In genomic region chr10:133259603-133259992, GRCh38 we compare ENCODE assay signal across 10 cellular contexts. TPM values are rescaled to one million over a fixed set of nuclear protein-coding genes. Genes with fewer than 3 reads are reported as not detected.
A peak's percentile ranks its signal among the peaks of the same experiment; 100 is the strongest.
DNase-seq lines count a peak whose midpoint lies in the region; ATAC-seq, FAIRE-seq and TF ChIP-seq lines count a peak whose summit lies in the region.
"Had no signal": no experiment of that assay in that cellular context is flagged by ENCODE, and none has a peak within 500 bp of the region (broad histone marks: within the 10 kb centered on the region; RNA-seq: fewer than 3 reads in every experiment).

No MANE protein-coding gene starts in this region.

- H4K20me1 ChIP-seq in DND-41 (ENCODE audit: insufficient read depth, low read length) (peaks cover 38% of the 10 kb centered on the region), PC-9 (ENCODE audit: insufficient read depth) (no peaks in the 10 kb centered on the region), hepatocyte (ENCODE audit: insufficient read depth, poor library complexity, severe bottlenecking) (no peaks in the 10 kb centered on the region)

- H3K27ac ChIP-seq in DND-41 (ENCODE audit: low read length) (peak overlapping the region; percentile 41), PC-9 (0 out of 2 replicates have a peak overlapping the region, but pooled peaks have one; percentile 32), hepatocyte (no peak overlapping the region)
- peak overlapping the region; percentile 81 for H3K27ac ChIP-seq in effector memory CD4-positive, alpha-beta T cell (ENCODE audit: insufficient read depth, low read length, poor library complexity, severe bottlenecking)

- H3F3A ChIP-seq in PC-9 (ENCODE audit: insufficient read depth, low read depth) = peaks cover 9% of the 10 kb centered on the region; the same call in 1 of the 2 replicates

- peak; percentile 3; the same call in 2 of the 3 replicates for ATAC-seq in DND-41 (ENCODE audit: insufficient read depth, low read depth)

- 81% methylated on average over 12 of the region's 12 CpGs for WGBS in hepatocyte (ENCODE audit: low lambda C conversion rate, missing lambda C conversion rate)

- no peak for DNase-seq in DND-41
- DNase-seq in PC-9 = no peak
- DNase-seq in effector memory CD4-positive, alpha-beta T cell = no peak
- DNase-seq in NCI-H1930 (lab: John Stamatoyannopoulos, UW) = no peak
- no peak for DNase-seq in NCI-H510A treated with DMSO at 0.1 percent for 48 hours (lab: John Stamatoyannopoulos, UW)
- no peak for DNase-seq in hepatocyte (ENCODE audit: low spot score)
- DNase-seq in RCC 7860 (ENCODE audit: low spot score) = no peak

- FAIRE-seq in RCC 7860 (lab: Jason Lieb, UNC) = no peak

- no peaks in the 10 kb centered on the region for H3K36me3 ChIP-seq in DND-41 (ENCODE audit: insufficient read depth, low read length)
- H3K36me3 ChIP-seq in PC-9 (ENCODE audit: low read depth) = no peaks in the 10 kb centered on the region
- peaks cover 10% of the 10 kb centered on the region for H3K36me3 ChIP-seq in effector memory CD4-positive, alpha-beta T cell (ENCODE audit: control insufficient read depth, insufficient read depth, low read length)
- H3K36me3 ChIP-seq in skeletal muscle satellite cell (ENCODE audit: insufficient read depth, low read length) = no peaks in the 10 kb centered on the region
- no peaks in the 10 kb centered on the region for H3K36me3 ChIP-seq in hepatocyte (replicated peaks; ENCODE audit: insufficient read depth, low read depth)

- peaks cover 34% of the 10 kb centered on the region for H3K4me1 ChIP-seq in DND-41 (ENCODE audit: insufficient read depth, low read length)
- peaks cover 32% of the 10 kb centered on the region for H3K4me1 ChIP-seq in PC-9 (replicated peaks; ENCODE audit: insufficient read depth)
- H3K4me1 ChIP-seq in effector memory CD4-positive, alpha-beta T cell (ENCODE audit: control insufficient read depth, insufficient read depth, low read length, poor library complexity, severe bottlenecking) = peaks cover 66% of the 10 kb centered on the region
- peaks cover 44% of the 10 kb centered on the region for H3K4me1 ChIP-seq in skeletal muscle satellite cell (ENCODE audit: control insufficient read depth, insufficient read depth, low read length)
- H3K4me1 ChIP-seq in hepatocyte (ENCODE audit: insufficient read depth) = peaks cover 17% of the 10 kb centered on the region

- intact Hi-C loops in PC-9 (cut with micrococcal nuclease; ENCODE audit: unreplicated experiment) = loop anchor here (1.0 kb wide), 1 partner anchor 19 kb away; no protein-coding TSS in a partner anchor

- H3K79me2 ChIP-seq in DND-41 (ENCODE audit: insufficient read depth, low read length) = no peaks in the 10 kb centered on the region
- no peaks in the 10 kb centered on the region for H3K79me2 ChIP-seq in PC-9 (ENCODE audit: low read depth)
- no peaks in the 10 kb centered on the region for H3K79me2 ChIP-seq in hepatocyte

- H3K9me2 ChIP-seq in PC-9 (ENCODE audit: insufficient read depth) (no peaks in the 10 kb centered on the region), hepatocyte (replicated peaks; ENCODE audit: insufficient read depth) (no peaks in the 10 kb centered on the region)

- no TSS peak for BruUV-seq in PC-9 (replicated peaks; lab: Mats Ljungman, UMichigan)

- H3K27me3 ChIP-seq in DND-41 (ENCODE audit: insufficient read depth, low read length, poor library complexity) (no peaks in the 10 kb centered on the region), PC-9 (ENCODE audit: insufficient read depth, low read depth) (no peaks in the 10 kb centered on the region), skeletal muscle satellite cell (ENCODE audit: control insufficient read depth, insufficient read depth, low read length) (no peaks in the 10 kb centered on the region), hepatocyte (no peaks in the 10 kb centered on the region)
- no peaks in the 10 kb centered on the region for H3K27me3 ChIP-seq in effector memory CD4-positive, alpha-beta T cell (replicated peaks; ENCODE audit: control insufficient read depth, insufficient read depth, low read length, poor library complexity, severe bottlenecking)

- H3K9ac ChIP-seq in DND-41 (ENCODE audit: low read depth, low read length) (peak overlapping the region; percentile 3; the same call in 1 of the 2 replicates), skeletal muscle satellite cell (ENCODE audit: low read depth, low read length) (peak overlapping the region; percentile 11)

- no peak overlapping the region for H3K4me3 ChIP-seq in DND-41 (ENCODE audit: low read depth in 1 of 2, low read length in 2 of 2)
- H3K4me3 ChIP-seq in PC-9 = no peak overlapping the region
- no peak overlapping the region for H3K4me3 ChIP-seq in effector memory CD4-positive, alpha-beta T cell (ENCODE audit: insufficient read depth, low read depth, low read length, poor library complexity, severe bottlenecking)
- H3K4me3 ChIP-seq in skeletal muscle satellite cell (ENCODE audit: low read length) = no peak overlapping the region
- no peak overlapping the region for H3K4me3 ChIP-seq in hepatocyte

- TF ChIP-seq CTCF in DND-41 (IDR thresholded peaks at IDR 0.05; ENCODE audit: borderline replicate concordance, extremely low read depth, low read length, poor library complexity, severe bottlenecking) (no peak), PC-9 (conservative IDR thresholded peaks at IDR 0.05) (no peak), hepatocyte (IDR thresholded peaks at IDR 0.05; ENCODE audit: poor library complexity) (no peak)

- no peak overlapping the region for H2AFZ ChIP-seq in DND-41 (ENCODE audit: low read depth, low read length)
- no peak overlapping the region for H2AFZ ChIP-seq in PC-9
- H2AFZ ChIP-seq in hepatocyte = no peak overlapping the region

- POLR2A ChIA-PET in PC-9 (lab: Charles Lee; ENCODE audit: unreplicated experiment) = interaction anchor here (0.6 to 1.0 kb wide), 3 partner anchors 8 to 19 kb away, joined by 3 to 10 read pairs (median 3); no protein-coding TSS in a partner anchor

- H3K4me2 ChIP-seq in DND-41 (ENCODE audit: insufficient read depth, low read length) (peak overlapping the region; percentile 31), PC-9 (peak overlapping the region; percentile 51), skeletal muscle satellite cell (ENCODE audit: low read length) (peak overlapping the region; percentile 59), hepatocyte (no peak overlapping the region)

- no peaks in the 10 kb centered on the region for H3K9me3 ChIP-seq in DND-41 (ENCODE audit: insufficient read depth, low read length, severe bottlenecking)
- H3K9me3 ChIP-seq in PC-9 (ENCODE audit: insufficient read depth, low read depth) = no peaks in the 10 kb centered on the region
- H3K9me3 ChIP-seq in effector memory CD4-positive, alpha-beta T cell (ENCODE audit: control insufficient read depth, low read length) = no peaks in the 10 kb centered on the region
- no peaks in the 10 kb centered on the region for H3K9me3 ChIP-seq in skeletal muscle satellite cell (replicated peaks; ENCODE audit: low read length)
- no peaks in the 10 kb centered on the region for H3K9me3 ChIP-seq in hepatocyte (ENCODE audit: low read depth)

- CTCF ChIA-PET in PC-9 (lab: Charles Lee) = no interaction called here

RNA-seq across cellular contexts. Expression of gene ADAM8, which starts 17.1 kb away (rescaled TPM):
- total RNA-seq in PC-9 (2021) (18.3 and 31.5 TPM in 2 replicates), hepatocyte (1.9 and 5.1 TPM in 2 replicates)
- under 0.01 and 0.44 TPM in 2 replicates for total RNA-seq in skeletal muscle satellite cell (2012; rRNA removed)
- polyA plus RNA-seq in hepatocyte = 3.0 and 5.4 TPM in 2 replicates

RNA-seq across cellular contexts. Expression of gene VENTX, which starts 21.9 kb away (rescaled TPM):
- total RNA-seq in PC-9 (2021) (not detected in 2 replicates), hepatocyte (not detected in 2 replicates)
- not detected in 2 replicates for total RNA-seq in skeletal muscle satellite cell (2012; rRNA removed)
- not detected in 2 replicates for polyA plus RNA-seq in hepatocyte
- total RNA-seq: lung microvascular endothelial cell, SK-MEL-5 had no signal

RNA-seq across cellular contexts. Expression of gene UTF1, which starts 29.6 kb away (rescaled TPM):
- not detected in 2 replicates for total RNA-seq in PC-9 (2021)
- total RNA-seq in skeletal muscle satellite cell (2012; rRNA removed) = not detected in 2 replicates
- total RNA-seq in hepatocyte = not detected in 2 replicates
- not detected in 2 replicates for polyA plus RNA-seq in hepatocyte
- total RNA-seq: lung microvascular endothelial cell, SK-MEL-5 had no signal

RNA-seq across cellular contexts. Expression of gene TUBGCP2, which starts 49.1 kb away (rescaled TPM):
- 40.7 and 52.8 TPM in 2 replicates for total RNA-seq in PC-9 (2021)
- total RNA-seq in skeletal muscle satellite cell (2012; rRNA removed) = 53.0 and 58.1 TPM in 2 replicates
- 39.9 and 44.8 TPM in 2 replicates for total RNA-seq in hepatocyte
- polyA plus RNA-seq in hepatocyte = 51.5 and 54.7 TPM in 2 replicates

RNA-seq across cellular contexts. Expression of gene ZNF511, which starts 49.1 kb away (rescaled TPM):
- 40.1 and 44.7 TPM in 2 replicates for total RNA-seq in PC-9 (2021)
- 28.6 and 33.9 TPM in 2 replicates for total RNA-seq in skeletal muscle satellite cell (2012; rRNA removed)
- total RNA-seq in hepatocyte = 26.1 and 36.9 TPM in 2 replicates
- polyA plus RNA-seq in hepatocyte = 48.5 and 56.9 TPM in 2 replicates
